20 cellular contexts compared by ENCODE assay signal in the genomic region with DNA sequence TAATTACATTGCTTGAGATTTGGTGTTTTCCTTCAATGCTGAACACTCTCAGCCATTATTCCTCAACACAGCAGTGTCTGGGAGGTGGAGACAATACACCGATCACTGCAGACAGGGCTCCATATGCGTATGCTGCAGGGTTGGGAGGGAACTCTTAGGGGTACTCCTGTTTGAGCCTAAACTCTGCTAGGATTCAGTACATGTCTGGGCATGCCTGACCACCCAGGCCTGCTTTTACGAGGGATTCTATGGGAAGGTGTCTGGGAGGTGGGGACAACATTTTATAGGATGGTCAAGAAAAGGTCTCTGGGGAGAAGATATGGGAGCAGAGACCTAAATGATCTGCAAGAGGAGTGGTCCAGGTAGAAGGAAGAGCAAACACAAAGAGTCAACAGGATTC. TPM values are rescaled to one million over a fixed set of nuclear protein-coding genes. Genes with fewer than 3 reads are reported as not detected.
"Had no signal": no experiment of that assay in that cellular context is flagged by ENCODE, and none has a peak within 500 bp of the region (broad histone marks: within the 10 kb centered on the region; RNA-seq: fewer than 3 reads in every experiment).

No MANE protein-coding gene starts in this region.

- H3K9me3 ChIP-seq: adrenal gland, neutrophil, sigmoid colon, vagina had no signal

- H3K27me3 ChIP-seq: adrenal gland, neutrophil, sigmoid colon, tibial nerve, vagina had no signal

- H3K4me3 ChIP-seq: adrenal gland, lung, sigmoid colon, tibial nerve, vagina had no signal

- ATAC-seq: activated CD4-positive, alpha-beta T cell treated with anti-CD3 and anti-CD28 coated beads for 36 hours; activated naive CD4-positive, alpha-beta T cell treated with anti-CD3 and anti-CD28 coated beads, Interleukin-2, amount 50 U/mL, for 72 hours; foreskin keratinocyte; left lobe of liver had no signal

- H3K4me1 ChIP-seq: adrenal gland, foreskin keratinocyte, tibial nerve, vagina had no signal

- DNase-seq: activated CD4-positive, alpha-beta T cell treated with anti-CD3 and anti-CD28 coated beads for 36 hours; activated CD4-positive, alpha-beta T cell treated with anti-CD3 and anti-CD28 coated beads, Interleukin-2, amount 50 U/mL, for 48 hours; activated gamma-delta T cell; adrenal gland; foreskin keratinocyte; hippocampal formation; islet precursor cell; naive B cell; sigmoid colon; stimulated activated CD4-positive, alpha-beta T cell treated with anti-CD3 and anti-CD28 coated beads, Interleukin-4, amount 100 ng/mL, for 4 hours; stimulated activated naive CD4-positive, alpha-beta T cell; substantia nigra had no signal

- H3K36me3 ChIP-seq: adrenal gland, neutrophil, sigmoid colon, tibial nerve, vagina had no signal

- H3K27ac ChIP-seq: adrenal gland, foreskin keratinocyte, neutrophil, sigmoid colon, tibial nerve, vagina had no signal

RNA-seq across cellular contexts. Expression of gene DHRS2, which starts 34.3 kb away (rescaled TPM):
- total RNA-seq: fibroblast of lung, mononuclear cell, sigmoid colon had no signal
